ENCODE assay signal across 1 cellular context in the genomic region with DNA sequence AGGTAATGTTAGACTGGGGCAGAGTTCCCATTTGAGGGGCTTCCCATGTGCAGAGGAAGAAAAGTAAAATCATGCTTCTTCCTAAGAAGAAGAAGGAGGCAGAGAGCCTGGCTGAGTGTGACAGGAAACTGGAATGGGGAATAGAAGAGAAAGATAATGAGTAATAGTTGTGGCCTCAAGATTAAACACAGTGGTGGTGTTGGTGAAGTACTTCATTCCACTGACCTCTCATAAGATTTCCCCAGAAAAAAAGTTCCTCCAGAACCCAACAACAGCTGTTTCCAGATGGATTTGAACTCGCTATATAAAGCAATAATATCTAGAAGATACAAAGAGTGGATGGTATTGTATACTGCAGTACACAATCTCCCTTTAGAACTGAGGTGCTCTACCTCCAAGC.
TF ChIP-seq lines count a peak whose summit lies in the region.

No MANE protein-coding gene starts in this region.

TF ChIP-seq in IMR-90, 13 proteins besides CTCF, POLR2A, EP300 and RAD21 (continued from another document):
- TF ChIP-seq ELK1 (IDR thresholded peaks at IDR 0.05; ENCODE audit: borderline replicate concordance, low read depth, low read length) (no peak), MAZ (IDR thresholded peaks at IDR 0.05; ENCODE audit: borderline replicate concordance, low read depth, low read length) (no peak), BHLHE40 (IDR thresholded peaks at IDR 0.05; ENCODE audit: low read depth, low read length) (no peak), SMC3 (IDR thresholded peaks at IDR 0.05; ENCODE audit: low read depth, low read length) (no peak), USF2 (IDR thresholded peaks at IDR 0.05; ENCODE audit: low read depth, low read length) (no peak), NFE2L2 (IDR thresholded peaks at IDR 0.05; ENCODE audit: low read depth, low read length) (no peak), FOS (IDR thresholded peaks at IDR 0.05; ENCODE audit: low read depth, low read length) (no peak)
